ENCODE assay signal across 24 cellular contexts in the genomic region with DNA sequence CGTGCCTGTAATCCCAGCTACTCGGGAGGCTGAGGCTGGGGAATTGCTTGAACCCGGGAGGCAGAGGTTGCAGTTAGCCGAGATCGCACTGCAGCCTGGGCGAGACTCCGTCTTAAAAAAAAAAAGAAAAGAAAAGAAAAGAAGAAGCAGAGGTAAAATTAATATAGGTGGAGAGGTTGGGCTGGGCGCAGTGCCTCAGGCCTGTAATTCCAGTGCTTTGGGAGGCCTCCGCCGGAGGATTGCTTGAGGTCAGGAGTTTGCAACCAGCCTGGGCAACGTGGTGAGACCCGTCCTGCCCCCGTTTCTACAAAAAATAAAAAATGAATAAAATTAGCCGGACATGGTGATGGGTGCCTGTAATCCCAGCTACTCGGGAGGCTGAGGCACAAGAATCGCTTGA. TPM values are rescaled to one million over a fixed set of nuclear protein-coding genes. Genes with fewer than 3 reads are reported as not detected.
DNase-seq lines count a peak whose midpoint lies in the region; ATAC-seq and TF ChIP-seq lines count a peak whose summit lies in the region.
"Had no signal": no experiment of that assay in that cellular context is flagged by ENCODE, and none has a peak within 500 bp of the region (broad histone marks: within the 10 kb centered on the region; RNA-seq: fewer than 3 reads in every experiment).

No MANE protein-coding gene starts in this region.

- ATAC-seq in HG03457 (IDR thresholded peaks at IDR 0.05; ENCODE audit: unreplicated experiment) = no peak
- ATAC-seq: GM23338, HCT116 had no signal

- H3K9me3 ChIP-seq in esophagus muscularis mucosa = no peaks in the 10 kb centered on the region
- H3K9me3 ChIP-seq: BE2C had no signal

- H3K27me3 ChIP-seq in esophagus muscularis mucosa = no peaks in the 10 kb centered on the region
- H3K27me3 ChIP-seq: BE2C; BLaER1 treated with 17β-estradiol and CSF1 and Interleukin-3, amounts not matched to agents 10 nM and 100 nM had no signal

- TF ChIP-seq EP300 in esophagus muscularis mucosa (IDR thresholded peaks at IDR 0.05) = no peak

- no peaks in the 10 kb centered on the region for H3K4me1 Mint-ChIP-seq in activated CD4-positive, alpha-beta T cell treated with anti-CD3 and anti-CD28 coated beads, Interleukin-2, amount 10 ng/mL, durations not matched to agents 24 days and 14 days
- H3K4me1 Mint-ChIP-seq in osteocyte (ENCODE audit: unreplicated experiment) = no peaks in the 10 kb centered on the region
- no peaks in the 10 kb centered on the region for H3K4me1 Mint-ChIP-seq in type B pancreatic cell (ENCODE audit: unreplicated experiment)
- H3K4me1 Mint-ChIP-seq: CD14-positive monocyte; CD4-positive, alpha-beta memory T cell; GM23338; H9 had no signal

- intact Hi-C loops in activated CD4-positive, alpha-beta T cell treated with anti-CD3 and anti-CD28 coated beads, Interleukin-2, amount 10 ng/mL, durations not matched to agents 24 days and 14 days (cut with micrococcal nuclease) = no loop called here
- intact Hi-C loops in esophagus muscularis mucosa (cut with DNase I) = no loop called here

- no peaks in the 10 kb centered on the region for H3K27me3 Mint-ChIP-seq in activated CD4-positive, alpha-beta T cell treated with anti-CD3 and anti-CD28 coated beads, Interleukin-2, amount 10 ng/mL, durations not matched to agents 24 days and 14 days
- H3K27me3 Mint-ChIP-seq in osteocyte (ENCODE audit: unreplicated experiment) = no peaks in the 10 kb centered on the region
- no peaks in the 10 kb centered on the region for H3K27me3 Mint-ChIP-seq in type B pancreatic cell
- H3K27me3 Mint-ChIP-seq: CD4-positive, alpha-beta memory T cell had no signal

- TF ChIP-seq POLR2A in esophagus muscularis mucosa (IDR thresholded peaks at IDR 0.05; ENCODE audit: low read depth) = no peak

- no peak overlapping the region for H3K27ac ChIP-seq in esophagus muscularis mucosa (replicated peaks in 1 of 4)
- H3K27ac ChIP-seq: 22Rv1; BLaER1 treated with 17β-estradiol and CSF1 and Interleukin-3, amounts not matched to agents 10 nM and 100 nM had no signal

- TF ChIP-seq CTCF in esophagus muscularis mucosa (IDR thresholded peaks at IDR 0.05) = no peak
- no peak for TF ChIP-seq CTCF in osteocyte (IDR thresholded peaks at IDR 0.05)
- no peak for TF ChIP-seq CTCF in type B pancreatic cell (conservative IDR thresholded peaks at IDR 0.05)

- peaks cover 4% of the 10 kb centered on the region for H3K9me3 Mint-ChIP-seq in activated CD4-positive, alpha-beta T cell treated with anti-CD3 and anti-CD28 coated beads, Interleukin-2, amount 10 ng/mL, durations not matched to agents 24 days and 14 days
- peaks cover 40% of the 10 kb centered on the region for H3K9me3 Mint-ChIP-seq in osteocyte (ENCODE audit: unreplicated experiment)
- H3K9me3 Mint-ChIP-seq in type B pancreatic cell = no peaks in the 10 kb centered on the region

- no peak overlapping the region for H3K27ac Mint-ChIP-seq in activated CD4-positive, alpha-beta T cell treated with anti-CD3 and anti-CD28 coated beads, Interleukin-2, amount 10 ng/mL, durations not matched to agents 24 days and 14 days
- H3K27ac Mint-ChIP-seq in osteocyte (ENCODE audit: unreplicated experiment) = no peak overlapping the region
- no peak overlapping the region for H3K27ac Mint-ChIP-seq in type B pancreatic cell
- H3K27ac Mint-ChIP-seq: CD14-positive monocyte; CD4-positive, alpha-beta memory T cell; GM23338; H9 had no signal

- H3K36me3 Mint-ChIP-seq in activated CD4-positive, alpha-beta T cell treated with anti-CD3 and anti-CD28 coated beads, Interleukin-2, amount 10 ng/mL, durations not matched to agents 24 days and 14 days (ENCODE audit: low read depth) = no peaks in the 10 kb centered on the region
- no peaks in the 10 kb centered on the region for H3K36me3 Mint-ChIP-seq in osteocyte (ENCODE audit: unreplicated experiment)
- H3K36me3 Mint-ChIP-seq in type B pancreatic cell = no peaks in the 10 kb centered on the region
- H3K36me3 Mint-ChIP-seq: CD14-positive monocyte; CD4-positive, alpha-beta memory T cell had no signal

- peak; percentile 8 for DNase-seq in activated CD4-positive, alpha-beta T cell treated with anti-CD3 and anti-CD28 coated beads, Interleukin-2, amount 10 ng/mL, durations not matched to agents 24 days and 14 days
- DNase-seq in activated CD4-positive, alpha-beta T cell treated with anti-CD3 and anti-CD28 coated beads, Interleukin-2, amount 50 U/mL, for 4 hours = no peak
- DNase-seq in esophagus muscularis mucosa (ENCODE audit: extremely low spot score) = peak; percentile 45
- peak; percentile 42 for DNase-seq in osteocyte (ENCODE audit: extremely low spot score, unreplicated experiment)
- DNase-seq in type B pancreatic cell (ENCODE audit: extremely low spot score, unreplicated experiment) = peak; percentile 22
- DNase-seq in CD1c-positive myeloid dendritic cell (ENCODE audit: extremely low spot score) = no peak
- no peak for DNase-seq in HPDE6-E6E7 (ENCODE audit: extremely low spot score)
- DNase-seq: AML-193; BE2C; Calu3; CD4-positive, alpha-beta memory T cell; COR-L47; DMS53; DMS79 treated with DMSO at 0.1 percent for 48 hours; GF-D8; H9 had no signal

- WGBS in esophagus muscularis mucosa = 85% methylated on average over 16 of the region's 16 CpGs

- no peaks in the 10 kb centered on the region for H3K36me3 ChIP-seq in esophagus muscularis mucosa
- H3K36me3 ChIP-seq: BE2C; BLaER1 treated with 17β-estradiol and CSF1 and Interleukin-3, amounts not matched to agents 10 nM and 100 nM had no signal

- no peak overlapping the region for H3K4me3 ChIP-seq in esophagus muscularis mucosa
- H3K4me3 ChIP-seq: BLaER1 treated with 17β-estradiol and CSF1 and Interleukin-3, amounts not matched to agents 10 nM and 100 nM; GM23338 had no signal

- no peaks in the 10 kb centered on the region for H3K4me1 ChIP-seq in esophagus muscularis mucosa
- H3K4me1 ChIP-seq: BE2C; BLaER1 treated with 17β-estradiol and CSF1 and Interleukin-3, amounts not matched to agents 10 nM and 100 nM had no signal

- H3K4me3 Mint-ChIP-seq in activated CD4-positive, alpha-beta T cell treated with anti-CD3 and anti-CD28 coated beads, Interleukin-2, amount 10 ng/mL, durations not matched to agents 24 days and 14 days = no peak overlapping the region
- H3K4me3 Mint-ChIP-seq in osteocyte (ENCODE audit: unreplicated experiment) (no peak overlapping the region), type B pancreatic cell (no peak overlapping the region)
- H3K4me3 Mint-ChIP-seq: CD14-positive monocyte; CD4-positive, alpha-beta memory T cell; GM23338; H9 had no signal

RNA-seq across cellular contexts. Expression of gene TUBA3C, which starts 0.9 kb away (rescaled TPM):
- total RNA-seq in activated CD4-positive, alpha-beta T cell treated with anti-CD3 and anti-CD28 coated beads, Interleukin-2, amount 10 ng/mL, durations not matched to agents 24 days and 14 days = not detected in 2 replicates
- not detected for total RNA-seq in esophagus muscularis mucosa
- total RNA-seq in osteocyte = not detected in 2 replicates
- not detected in 2 replicates for total RNA-seq in type B pancreatic cell (ENCODE audit: low replicate concordance)
- total RNA-seq: Calu3; CD4-positive, alpha-beta memory T cell; G401; GM23338; H4; H9 had no signal

Comparison
In these comparisons a context has a peak if more than half of its experiments do, and no peak if none do; other contexts are left out.
1. DNase-seq: peak in activated CD4-positive, alpha-beta T cell treated with anti-CD3 and anti-CD28 coated beads, Interleukin-2, amount 10 ng/mL, durations not matched to agents 24 days and 14 days (single experiment), esophagus muscularis mucosa (single experiment), osteocyte (single experiment) and type B pancreatic cell (single experiment); none in activated CD4-positive, alpha-beta T cell treated with anti-CD3 and anti-CD28 coated beads, Interleukin-2, amount 50 U/mL, for 4 hours (0 of 2), CD1c-positive myeloid dendritic cell (single experiment) and HPDE6-E6E7 (single experiment).